8 cellular contexts compared by ENCODE assay signal in genomic region chr19:40818480-40819399, GRCh38. TPM values are rescaled to one million over a fixed set of nuclear protein-coding genes. Genes with fewer than 3 reads are reported as not detected.
DNase-seq lines count a peak whose midpoint lies in the region; ATAC-seq and TF ChIP-seq lines count a peak whose summit lies in the region.
"Not testable (repeated sequence)": the region's sequence is repeated elsewhere in the genome, so short reads cannot be mapped to it uniquely, and the experiment has no call there.

No MANE protein-coding gene starts in this region.

- WGBS in heart left ventricle, 4 donors, result 22 to 35% (median 29%) methylated on average over 21 to 35 of the region's 36 CpGs
- WGBS in neuronal stem cell (ENCODE audit: extremely low coverage in 2 of 2, insufficient read length in 2 of 2, insufficient replicate concordance in 1 of 2), 2 donors, result no CpG with 5 or more reads among the region's 36 CpGs

- not testable (repeated sequence) for H3K23ac ChIP-seq in neuronal stem cell (ENCODE audit: low read depth, low read length, poor library complexity)

- not testable (repeated sequence) for H3K14ac ChIP-seq in neuronal stem cell (ENCODE audit: low read length)

- peak overlapping the region; percentile 2 for H3K4me2 ChIP-seq in neuronal stem cell (ENCODE audit: insufficient read depth, low read length, poor library complexity, severe bottlenecking)

- H2BK120ac ChIP-seq in neuronal stem cell (ENCODE audit: low read depth, low read length), result not testable (repeated sequence)

- peak; percentile 67 to 90 (median 86) for ATAC-seq in heart left ventricle

- not testable (repeated sequence) for H4K91ac ChIP-seq in neuronal stem cell (ENCODE audit: low read depth, low read length, poor library complexity)

- H3K79me1 ChIP-seq in neuronal stem cell (ENCODE audit: low read depth, low read length), result not testable (repeated sequence)

- not testable (repeated sequence) for H3K27me3 ChIP-seq in heart left ventricle; neuronal stem cell (ENCODE audit: control insufficient read depth in 3 of 3, insufficient read depth in 3 of 3, low read depth in 1 of 3, low read length in 3 of 3)

- peaks cover 30% of the 10 kb centered on the region for H3K4me1 Mint-ChIP-seq in HFFc6 (ENCODE audit: low read depth)

- H4K8ac ChIP-seq in neuronal stem cell (ENCODE audit: low read depth, low read length), result not testable (repeated sequence)

- H3K27ac ChIP-seq in heart left ventricle, result peak overlapping the region in 8 of 12 donors; percentile 30 to 70 (median 56)
- H3K27ac ChIP-seq in neuronal stem cell (replicated peaks; ENCODE audit: low read length), result not testable (repeated sequence)

- peak; percentile 61 for DNase-seq in COLO668 (lab: John Stamatoyannopoulos, UW; ENCODE audit: unreplicated experiment)
- peak; percentile 45 for DNase-seq in HFFc6
- DNase-seq in NCI-H510A treated with DMSO at 0.1 percent for 48 hours (lab: John Stamatoyannopoulos, UW), result peak; percentile 7
- peak; percentile 76 to 79 for DNase-seq in activated CD4-positive, alpha-beta T cell treated with anti-CD3 and anti-CD28 coated beads for 4 hours
- peak; percentile 49 for DNase-seq in astrocyte of the hippocampus (ENCODE audit: low read depth, low spot score)
- peak; percentile 83 to 92 (median 86) for DNase-seq in heart left ventricle
- DNase-seq in neuronal stem cell (ENCODE audit: low spot score), result not testable (repeated sequence)
- DNase-seq in stimulated activated CD8-positive, alpha-beta memory T cell treated with anti-CD3 and anti-CD28 coated beads, Interleukin-4, amount 100 ng/mL, for 4 hours (ENCODE audit: low read depth in 2 of 2, low spot score in 1 of 2), result peak; percentile 50 to 52

- not testable (repeated sequence) for H3K36me3 ChIP-seq in heart left ventricle; neuronal stem cell (replicated peaks in 1 of 2; ENCODE audit: control insufficient read depth in 2 of 2, insufficient read depth in 2 of 2, low read length in 2 of 2)

- not testable (repeated sequence) for H3K27me3 Mint-ChIP-seq in HFFc6 (ENCODE audit: insufficient read depth)

- H2AFZ ChIP-seq in neuronal stem cell (ENCODE audit: low read length), result peak overlapping the region; percentile 92

- not testable (repeated sequence) for H2BK15ac ChIP-seq in neuronal stem cell (ENCODE audit: low read length)

- peaks cover 0 to 34% (median 21%) of the 10 kb centered on the region in 12 donors for H3K4me1 ChIP-seq in heart left ventricle
- not testable (repeated sequence) for H3K4me1 ChIP-seq in neuronal stem cell (ENCODE audit: control insufficient read depth in 2 of 2, insufficient read depth in 1 of 2, low read depth in 1 of 2, low read length in 2 of 2)

- not testable (repeated sequence) for H3K9ac ChIP-seq in neuronal stem cell (ENCODE audit: low read depth, low read length, poor library complexity)

- peak overlapping the region; percentile 4; the same call in 1 of the 2 replicates for H3K27ac Mint-ChIP-seq in HFFc6

- H3K9me3 ChIP-seq in heart left ventricle; neuronal stem cell (replicated peaks in 1 of 2; ENCODE audit: control insufficient read depth in 2 of 2, insufficient read depth in 1 of 2, low read depth in 1 of 2, low read length in 2 of 2): not testable (repeated sequence)

- peak overlapping the region in 10 of 12 donors; percentile 13 to 52 (median 38) for H3K4me3 ChIP-seq in heart left ventricle
- peak overlapping the region; percentile 45 to 68 for H3K4me3 ChIP-seq in neuronal stem cell (ENCODE audit: low read length in 2 of 2)

- peak overlapping the region; percentile 78 for H3K4me3 Mint-ChIP-seq in HFFc6

- H2BK12ac ChIP-seq in neuronal stem cell (ENCODE audit: low read length), result not testable (repeated sequence)

- H3K9me3 Mint-ChIP-seq in HFFc6, result not testable (repeated sequence)

- H3K36me3 Mint-ChIP-seq in HFFc6 (ENCODE audit: low read depth), result not testable (repeated sequence)

- intact Hi-C loops in heart left ventricle (cut with DNase I), result loop anchor here in 7 of 10 donors (1.0 to 5.0 kb wide), 7 partner anchors 61 to 309 kb away; partner anchors contain the start of genes ACTMAP (in 1 of the 7), COQ8B (in 1 of the 7), ITPKC (in 1 of the 7) and SNRPA (in 1 of the 7)

- not testable (repeated sequence) for H2BK5ac ChIP-seq in neuronal stem cell (ENCODE audit: low read length)

- H3K4ac ChIP-seq in neuronal stem cell (ENCODE audit: low read length), result not testable (repeated sequence)

- not testable (repeated sequence) for H2AK5ac ChIP-seq in neuronal stem cell (ENCODE audit: low read depth, low read length)

- not testable (repeated sequence) for TF ChIP-seq POLR2A in heart left ventricle (IDR thresholded peaks at IDR 0.05)

- peak overlapping the region; percentile 55 for H3K18ac ChIP-seq in neuronal stem cell (ENCODE audit: low read length)

- TF ChIP-seq CTCF in HFFc6 (IDR thresholded peaks at IDR 0.05), result peak; percentile 56
- TF ChIP-seq CTCF in heart left ventricle (IDR thresholded peaks at IDR 0.05), result peak in 10 of 12 donors; percentile 7 to 48 (median 24)

RNA-seq across cellular contexts. Expression of gene EGLN2, which starts 19.7 kb away (rescaled TPM):
- 10 to 100 TPM; 56.0 to 72.0 (median 60.1) TPM for total RNA-seq in HFFc6 (2021; fragmentation: NEBNext Ultra II Directional; extraction: Animal tissue kit (Norgen Biotek cat#: 25700))
- total RNA-seq in heart left ventricle, result 10 to 100 TPM; 38.1 to 85.1 (median 49.2) TPM
- 10 to 100 TPM; 53.5 to 91.8 TPM for polyA plus RNA-seq in heart left ventricle
- polyA plus RNA-seq in neuronal stem cell (2013, experiment 1 of 2), result 66.3 TPM
- 59.8 TPM for polyA plus RNA-seq in neuronal stem cell (2013, experiment 2 of 2)

RNA-seq across cellular contexts. Expression of gene CYP2A6, which starts 31.5 kb away (rescaled TPM):
- not detected for total RNA-seq in HFFc6 (2021; fragmentation: NEBNext Ultra II Directional; extraction: Animal tissue kit (Norgen Biotek cat#: 25700))
- total RNA-seq in heart left ventricle, result under 1 TPM in 1 of 9 donors, not detected in 8; 0.16 TPM
- polyA plus RNA-seq in heart left ventricle, result not detected
- 0.07 TPM for polyA plus RNA-seq in neuronal stem cell (2013, experiment 1 of 2)
- polyA plus RNA-seq in neuronal stem cell (2013, experiment 2 of 2), result 0.03 TPM

RNA-seq across cellular contexts. Expression of gene RAB4B, which starts 40.7 kb away (rescaled TPM):
- 10 to 100 TPM; 20.4 to 26.4 (median 22.0) TPM for total RNA-seq in HFFc6 (2021; fragmentation: NEBNext Ultra II Directional; extraction: Animal tissue kit (Norgen Biotek cat#: 25700))
- 10 to 100 TPM; 12.3 to 31.3 (median 15.0) TPM for total RNA-seq in heart left ventricle
- 10 to 100 TPM; 23.7 to 50.1 TPM for polyA plus RNA-seq in heart left ventricle
- 15.1 TPM for polyA plus RNA-seq in neuronal stem cell (2013, experiment 1 of 2)
- polyA plus RNA-seq in neuronal stem cell (2013, experiment 2 of 2), result 14.9 TPM

RNA-seq across cellular contexts. Expression of gene MIA, which starts 43.4 kb away (rescaled TPM):
- total RNA-seq in HFFc6 (2021; fragmentation: NEBNext Ultra II Directional; extraction: Animal tissue kit (Norgen Biotek cat#: 25700)), result not detected
- total RNA-seq in heart left ventricle, result 1 to 10 TPM in 2 of 9 donors, under 1 TPM in 2, not detected in 5; 0.72 to 3.0 (median 0.99) TPM
- polyA plus RNA-seq in heart left ventricle, result 1 to 10 TPM in 1 of 2 donors, under 1 TPM in 1; 0.99 to 1.0 TPM
- 0.15 TPM for polyA plus RNA-seq in neuronal stem cell (2013, experiment 1 of 2)
- polyA plus RNA-seq in neuronal stem cell (2013, experiment 2 of 2), result 0.32 TPM
